In genomic region chr5:127072861-127073846, GRCh38 we compare ENCODE assay signal across 1 cellular context.
TF ChIP-seq lines count a peak whose summit lies in the region.

Gene C5orf63 (minus strand): TSS chr5:127073502. CDS start chr5:127058995, 14,507 bp downstream.

TF ChIP-seq in HepG2, 621 proteins besides CTCF, POLR2A, EP300 and RAD21 (continued from another document and continues in another):
- TF ChIP-seq MTF2 (CRISPR knock-in tag; IDR thresholded peaks at IDR 0.05; ENCODE audit: borderline replicate concordance), result peak; percentile 76; the same call in 1 of the 2 replicates
- peak; percentile 66 for TF ChIP-seq HNRNPLL (IDR thresholded peaks at IDR 0.05; ENCODE audit: low read depth, low read length, poor library complexity, severe bottlenecking)
- no peak for TF ChIP-seq MIER3 (CRISPR knock-in tag; IDR thresholded peaks at IDR 0.05; ENCODE audit: borderline replicate concordance)
- TF ChIP-seq SRF (IDR thresholded peaks at IDR 0.05; ENCODE audit: low read depth, low read length), result no peak
- no peak for TF ChIP-seq ZNF567 (CRISPR knock-in tag; IDR thresholded peaks at IDR 0.05; ENCODE audit: borderline replicate concordance)
- no peak for TF ChIP-seq EZH2 (conservative IDR thresholded peaks at IDR 0.05; ENCODE audit: low read depth, low read length)
- peak; percentile 82 for TF ChIP-seq HDAC1 (CRISPR knock-in tag; IDR thresholded peaks at IDR 0.05)
- peak; percentile 39; the same call in 1 of the 2 replicates for TF ChIP-seq ZNF143 (CRISPR knock-in tag; IDR thresholded peaks at IDR 0.05)
- peak; percentile 37; the same call in 1 of the 2 replicates for TF ChIP-seq ZNF263 (CRISPR knock-in tag; IDR thresholded peaks at IDR 0.05)
- peak; percentile 82 for TF ChIP-seq NFAT5 (CRISPR knock-in tag; IDR thresholded peaks at IDR 0.05)
- no peak for TF ChIP-seq NONO (IDR thresholded peaks at IDR 0.05)
- peak; percentile 74 for TF ChIP-seq NONO (CRISPR knock-in tag; conservative IDR thresholded peaks at IDR 0.05)
- no peak for TF ChIP-seq MED8 (CRISPR knock-in tag; IDR thresholded peaks at IDR 0.05; ENCODE audit: insufficient replicate concordance)
- TF ChIP-seq KMT2A (CRISPR knock-in tag; IDR thresholded peaks at IDR 0.05), result peak; percentile 86; the same call in 1 of the 2 replicates
- no peak for TF ChIP-seq MATR3 (CRISPR knock-in tag; IDR thresholded peaks at IDR 0.05)
- no peak for TF ChIP-seq STAG1 (CRISPR knock-in tag; IDR thresholded peaks at IDR 0.05)
- TF ChIP-seq ZNF709 (CRISPR knock-in tag; IDR thresholded peaks at IDR 0.05), result peak; percentile 64; the same call in 1 of the 2 replicates
- TF ChIP-seq HHEX (CRISPR knock-in tag; IDR thresholded peaks at IDR 0.05), result no peak
- 0 out of 2 replicates have a peak, but pooled peaks have one; percentile 46 for TF ChIP-seq RNF2 (conservative IDR thresholded peaks at IDR 0.05; ENCODE audit: low read depth)
- peak; percentile 52; the same call in 1 of the 2 replicates for TF ChIP-seq ZBTB2 (CRISPR knock-in tag; IDR thresholded peaks at IDR 0.05; ENCODE audit: low read depth)
- TF ChIP-seq ZBTB33 (CRISPR knock-in tag; IDR thresholded peaks at IDR 0.05), result no peak; the same call in 1 of the 2 replicates
- TF ChIP-seq NFE2 (CRISPR knock-in tag; IDR thresholded peaks at IDR 0.05), result no peak
- TF ChIP-seq ZBTB37 (CRISPR knock-in tag; IDR thresholded peaks at IDR 0.05), result 0 out of 2 replicates have a peak, but pooled peaks have one; percentile 50
- TF ChIP-seq ZNF547 (CRISPR knock-in tag; IDR thresholded peaks at IDR 0.05), result peak; percentile 78; the same call in 1 of the 2 replicates
- TF ChIP-seq MXD4 (CRISPR knock-in tag; IDR thresholded peaks at IDR 0.05), result peak; percentile 85
- TF ChIP-seq MAZ (IDR thresholded peaks at IDR 0.05; ENCODE audit: borderline replicate concordance, low read depth, low read length), result peak; percentile 17; the same call in 1 of the 2 replicates
- peak; percentile 63 for TF ChIP-seq MAZ (CRISPR knock-in tag; IDR thresholded peaks at IDR 0.05; ENCODE audit: low read depth)
- TF ChIP-seq CHD2 (IDR thresholded peaks at IDR 0.05; ENCODE audit: low read depth, low read length), result peak; percentile 56
- TF ChIP-seq AKNA (CRISPR knock-in tag; IDR thresholded peaks at IDR 0.05; ENCODE audit: borderline replicate concordance), result no peak; the same call in 1 of the 2 replicates
- TF ChIP-seq ATF7 (IDR thresholded peaks at IDR 0.05), result no peak
- TF ChIP-seq ATF7 (CRISPR knock-in tag; IDR thresholded peaks at IDR 0.05), result no peak
- no peak for TF ChIP-seq ZNF30 (CRISPR knock-in tag; IDR thresholded peaks at IDR 0.05)
- peak; percentile 59; the same call in 1 of the 2 replicates for TF ChIP-seq ZNF589 (CRISPR knock-in tag; conservative IDR thresholded peaks at IDR 0.05)
- TF ChIP-seq PCBP1 (IDR thresholded peaks at IDR 0.05; ENCODE audit: borderline replicate concordance, low read depth, low read length), result no peak
- peak; percentile 87; the same call in 1 of the 2 replicates for TF ChIP-seq E2F2 (CRISPR knock-in tag; IDR thresholded peaks at IDR 0.05; ENCODE audit: borderline replicate concordance)
- 0 out of 2 replicates have a peak, but pooled peaks have one; percentile 52 for TF ChIP-seq EHMT2 (IDR thresholded peaks at IDR 0.05; ENCODE audit: borderline replicate concordance, low read depth, low read length)
- no peak for TF ChIP-seq ZNF780A (CRISPR knock-in tag; IDR thresholded peaks at IDR 0.05)
- no peak for TF ChIP-seq FIP1L1 (IDR thresholded peaks at IDR 0.05; ENCODE audit: borderline replicate concordance, insufficient read depth, low read depth, low read length)
- TF ChIP-seq ATF7-NPFF (CRISPR knock-in tag; IDR thresholded peaks at IDR 0.05; ENCODE audit: low read depth), result peak; percentile 73; the same call in 1 of the 2 replicates
- TF ChIP-seq MEF2D (CRISPR knock-in tag; IDR thresholded peaks at IDR 0.05), result no peak
- TF ChIP-seq ZNF414 (CRISPR knock-in tag; IDR thresholded peaks at IDR 0.05), result no peak
- no peak for TF ChIP-seq FOXJ3 (CRISPR knock-in tag; IDR thresholded peaks at IDR 0.05; ENCODE audit: borderline replicate concordance)
- TF ChIP-seq DRAP1 (CRISPR knock-in tag; IDR thresholded peaks at IDR 0.05), result peak; percentile 56; the same call in 1 of the 2 replicates
- peak; percentile 91 for TF ChIP-seq ZNF790 (CRISPR knock-in tag; IDR thresholded peaks at IDR 0.05; ENCODE audit: borderline replicate concordance)
- 0 out of 2 replicates have a peak, but pooled peaks have one; percentile 43 for TF ChIP-seq ZNF878 (CRISPR knock-in tag; IDR thresholded peaks at IDR 0.05)
- TF ChIP-seq HNF1B (CRISPR knock-in tag; IDR thresholded peaks at IDR 0.05), result 0 out of 2 replicates have a peak, but pooled peaks have one; percentile 34
